1 cellular context compared by ENCODE assay signal in genomic region chr5:81556809-81557208, GRCh38.
TF ChIP-seq lines count a peak whose summit lies in the region.

No MANE protein-coding gene starts in this region.

TF ChIP-seq in GM12878, 131 proteins besides CTCF, POLR2A, EP300 and RAD21 (continued from another document):
- no peak for TF ChIP-seq NR2C2 (IDR thresholded peaks at IDR 0.05; ENCODE audit: borderline replicate concordance, control insufficient read depth, insufficient read length, low read depth)
- no peak for TF ChIP-seq PKNOX1 (IDR thresholded peaks at IDR 0.05)
- no peak for TF ChIP-seq ZBTB40 (IDR thresholded peaks at IDR 0.05; ENCODE audit: borderline replicate concordance)
- no peak for TF ChIP-seq BMI1 (IDR thresholded peaks at IDR 0.05; ENCODE audit: borderline replicate concordance)
- TF ChIP-seq E4F1 (IDR thresholded peaks at IDR 0.05; ENCODE audit: borderline replicate concordance, partially characterized antibody), result no peak
- no peak for TF ChIP-seq CREB1 (IDR thresholded peaks at IDR 0.05; ENCODE audit: low read depth)
- TF ChIP-seq HSF1 (IDR thresholded peaks at IDR 0.05; ENCODE audit: low read depth, low read length), result no peak
